ENCODE assay signal across 11 cellular contexts in genomic region chr1:184649500-184649899, GRCh38.
DNase-seq lines count a peak whose midpoint lies in the region; ATAC-seq and TF ChIP-seq lines count a peak whose summit lies in the region.
"Had no signal": no experiment of that assay in that cellular context is flagged by ENCODE, and none has a peak within 500 bp of the region (broad histone marks: within the 10 kb centered on the region; RNA-seq: fewer than 3 reads in every experiment).

No MANE protein-coding gene starts in this region.

- no peak overlapping the region for H3K9ac ChIP-seq in H9 (ENCODE audit: extremely low read depth, insufficient read length, low read length)

- H3K9me3 ChIP-seq in heart right ventricle (peaks cover 0 to 11% (median 0%) of the 10 kb centered on the region in 11 donors), H9 (ENCODE audit: control insufficient read depth, low read depth, low read length) (no peaks in the 10 kb centered on the region)
- H3K9me3 ChIP-seq: adrenal gland had no signal

- no peak overlapping the region for H4K8ac ChIP-seq in H9 (replicated peaks; ENCODE audit: insufficient read length, low read depth, low read length)

- no peaks in the 10 kb centered on the region for H3K9me3 Mint-ChIP-seq in activated CD4-positive, alpha-beta memory T cell treated with anti-CD3 and anti-CD28 coated beads, Interleukin-2, amount 10 ng/mL, durations not matched to agents 7 days and 5 days
- peaks cover 0 to 6% of the 10 kb centered on the region in 2 experiments; a peak in 2 of 5 replicates for H3K9me3 Mint-ChIP-seq in H9
- H3K9me3 Mint-ChIP-seq: stimulated activated naive CD8-positive, alpha-beta T cell treated with anti-CD3 and anti-CD28 coated beads, Interleukin-15, Interleukin-2, amounts not matched to agents 100 ng/mL and 50 ng/mL, for 24 hours had no signal

- CTCF ChIA-PET in activated CD4-positive, alpha-beta memory T cell treated with anti-CD3 and anti-CD28 coated beads, Interleukin-2, amount 10 ng/mL, durations not matched to agents 7 days and 5 days (lab: Charles Lee) = no interaction called here

- no peak overlapping the region for H3K4ac ChIP-seq in H9 (ENCODE audit: low read depth, low read length)

- no peaks in the 10 kb centered on the region for H3K79me1 ChIP-seq in H9 (ENCODE audit: insufficient read depth, low read depth, low read length, poor library complexity, severe bottlenecking)

- H2BK5ac ChIP-seq in H9 (ENCODE audit: insufficient read length, low read length) = no peak overlapping the region

- peak overlapping the region in 3 of 10 donors; percentile 0 to 6 (median 2) for H3K4me3 ChIP-seq in heart right ventricle
- H3K4me3 ChIP-seq: adrenal gland had no signal

- H3K36me3 Mint-ChIP-seq in activated CD4-positive, alpha-beta memory T cell treated with anti-CD3 and anti-CD28 coated beads, Interleukin-2, amount 10 ng/mL, durations not matched to agents 7 days and 5 days (ENCODE audit: low read depth) = no peaks in the 10 kb centered on the region
- peaks cover 0 to 3% (median 2%) of the 10 kb centered on the region in 3 experiments; a peak in 3 of 7 replicates for H3K36me3 Mint-ChIP-seq in H9 (ENCODE audit: insufficient read depth in 1 of 3, low read depth in 3 of 3)

- H4K20me1 ChIP-seq in H9 (ENCODE audit: control insufficient read depth, insufficient read depth, insufficient read length) = no peaks in the 10 kb centered on the region

- no peak overlapping the region for H2BK15ac ChIP-seq in H9 (ENCODE audit: low read depth, low read length)

- no peak overlapping the region for H3K18ac ChIP-seq in H9 (ENCODE audit: insufficient read length, low read depth, low read length)

- H3K23me2 ChIP-seq in H9 (ENCODE audit: insufficient read length, low read depth, low read length, poor library complexity, severe bottlenecking) = no peaks in the 10 kb centered on the region

- H2AFZ ChIP-seq in H9 (ENCODE audit: low read length) = no peak overlapping the region

- H2BK120ac ChIP-seq in H9 (ENCODE audit: low read depth, low read length, poor library complexity, severe bottlenecking) = no peak overlapping the region

- no peak overlapping the region for H2AK5ac ChIP-seq in H9 (ENCODE audit: insufficient read length, low read length)

- no peak overlapping the region for H3K4me3 Mint-ChIP-seq in activated CD4-positive, alpha-beta memory T cell treated with anti-CD3 and anti-CD28 coated beads, Interleukin-2, amount 10 ng/mL, durations not matched to agents 7 days and 5 days
- H3K4me3 Mint-ChIP-seq in H9 = no peak overlapping the region
- H3K4me3 Mint-ChIP-seq: stimulated activated naive CD8-positive, alpha-beta T cell treated with anti-CD3 and anti-CD28 coated beads, Interleukin-15, Interleukin-2, amounts not matched to agents 100 ng/mL and 50 ng/mL, for 24 hours had no signal

- H3K4me1 Mint-ChIP-seq in activated CD4-positive, alpha-beta memory T cell treated with anti-CD3 and anti-CD28 coated beads, Interleukin-2, amount 10 ng/mL, durations not matched to agents 7 days and 5 days = no peaks in the 10 kb centered on the region
- H3K4me1 Mint-ChIP-seq in H9 = no peaks in the 10 kb centered on the region

- no peak overlapping the region for H3T11ph ChIP-seq in H9 (ENCODE audit: low read length)

- no peak overlapping the region for H2BK20ac ChIP-seq in H9 (ENCODE audit: low read depth, low read length, poor library complexity, severe bottlenecking)

- H4K91ac ChIP-seq in H9 (ENCODE audit: insufficient read length, low read depth, low read length) = no peak overlapping the region

- H3K14ac ChIP-seq in H9 (ENCODE audit: insufficient read depth, low read length) = no peak overlapping the region

- H3K56ac ChIP-seq in H9 (ENCODE audit: insufficient read length, low read depth, low read length) = no peak overlapping the region

- no peak overlapping the region for H3K4me2 ChIP-seq in H9 (ENCODE audit: insufficient read depth, insufficient read length, low read length)

- TF ChIP-seq CTCF in heart right ventricle (IDR thresholded peaks at IDR 0.05) (no peak), H9 (conservative IDR thresholded peaks at IDR 0.05) (no peak)

- ATAC-seq in GM21381 (IDR thresholded peaks at IDR 0.05; ENCODE audit: unreplicated experiment) (peak; percentile 85), HG03521 (IDR thresholded peaks at IDR 0.05; ENCODE audit: unreplicated experiment) (peak; percentile 55), heart right ventricle (peak; percentile 66 to 96 (median 90))

- no peak overlapping the region for H2BK12ac ChIP-seq in H9 (ENCODE audit: insufficient read length, low read depth, low read length)

- H3K27me3 ChIP-seq in heart right ventricle = no peaks in the 10 kb centered on the region
- H3K27me3 ChIP-seq in H9 (ENCODE audit: insufficient read depth, low read length) = no peaks in the 10 kb centered on the region
- H3K27me3 ChIP-seq: adrenal gland had no signal

- WGBS in heart right ventricle, 2 donors = 54 to 63% methylated on average over 7 of the region's 7 CpGs
- no CpG with 5 or more reads among the region's 7 CpGs for WGBS in H9 (ENCODE audit: extremely low coverage, insufficient read length, low lambda C conversion rate)

- POLR2A ChIA-PET in activated CD4-positive, alpha-beta memory T cell treated with anti-CD3 and anti-CD28 coated beads, Interleukin-2, amount 10 ng/mL, durations not matched to agents 7 days and 5 days (lab: Charles Lee) = no interaction called here

- no peaks in the 10 kb centered on the region for H3K36me3 ChIP-seq in heart right ventricle
- H3K36me3 ChIP-seq: adrenal gland had no signal

- intact Hi-C loops in heart right ventricle (cut with DNase I) = no loop called here

- H3K23ac ChIP-seq in H9 (ENCODE audit: insufficient read length, low read depth, low read length) = no peak overlapping the region

- H3K27me3 Mint-ChIP-seq in activated CD4-positive, alpha-beta memory T cell treated with anti-CD3 and anti-CD28 coated beads, Interleukin-2, amount 10 ng/mL, durations not matched to agents 7 days and 5 days = peaks cover 21% of the 10 kb centered on the region
- peaks cover 2% of the 10 kb centered on the region for H3K27me3 Mint-ChIP-seq in H9 (ENCODE audit: low read depth)

- H4K5ac ChIP-seq in H9 (ENCODE audit: insufficient read length, low read depth, low read length) = no peak overlapping the region

- H3K79me2 ChIP-seq in H9 (ENCODE audit: insufficient read depth, low read length) = no peaks in the 10 kb centered on the region

- H3K4me1 ChIP-seq in heart right ventricle (peaks cover 4 to 32% (median 17%) of the 10 kb centered on the region in 9 donors), H9 (ENCODE audit: insufficient read depth, low read length) (no peaks in the 10 kb centered on the region)
- H3K4me1 ChIP-seq: Caco-2 had no signal

- H3K27ac ChIP-seq in heart right ventricle = peak overlapping the region; percentile 13 to 80 (median 70)
- H3K27ac ChIP-seq in H9 (ENCODE audit: insufficient read length, low read depth, low read length) = no peak overlapping the region

- no peak overlapping the region for H3K27ac Mint-ChIP-seq in activated CD4-positive, alpha-beta memory T cell treated with anti-CD3 and anti-CD28 coated beads, Interleukin-2, amount 10 ng/mL, durations not matched to agents 7 days and 5 days
- no peak overlapping the region for H3K27ac Mint-ChIP-seq in H9
- H3K27ac Mint-ChIP-seq: stimulated activated naive CD8-positive, alpha-beta T cell treated with anti-CD3 and anti-CD28 coated beads, Interleukin-15, Interleukin-2, amounts not matched to agents 100 ng/mL and 50 ng/mL, for 24 hours had no signal

- peak; percentile 27 for DNase-seq in GM04503 (ENCODE audit: low read depth)
- DNase-seq in heart right ventricle = no peak
- no peak for DNase-seq in activated naive CD4-positive, alpha-beta T cell treated with anti-CD3 and anti-CD28 coated beads, Interleukin-2, amount 50 U/mL, for 16 hours
- no peak for DNase-seq in activated CD4-positive, alpha-beta memory T cell treated with anti-CD3 and anti-CD28 coated beads, Interleukin-2, amount 10 ng/mL, durations not matched to agents 7 days and 5 days
- DNase-seq in H9 = no peak
- no peak for DNase-seq in kidney glomerular epithelial cell (lab: John Stamatoyannopoulos, UW)
- DNase-seq: adrenal gland, Caco-2 had no signal
